ENCODE assay signal across 23 cellular contexts in genomic region chr3:191721390-191721801, GRCh38.
DNase-seq lines count a peak whose midpoint lies in the region; ATAC-seq and TF ChIP-seq lines count a peak whose summit lies in the region.
"Had no signal": no experiment of that assay in that cellular context is flagged by ENCODE, and none has a peak within 500 bp of the region (broad histone marks: within the 10 kb centered on the region; RNA-seq: fewer than 3 reads in every experiment).

No MANE protein-coding gene starts in this region.

- POLR2A ChIA-PET in PC-3 (lab: Charles Lee; ENCODE audit: unreplicated experiment): no interaction called here

- H3K4me2 ChIP-seq in PC-3 (ENCODE audit: low read length) (no peak overlapping the region), GM23248 (ENCODE audit: unreplicated experiment) (no peak overlapping the region)
- H3K4me2 ChIP-seq: hepatocyte had no signal

- intact Hi-C loops in left ventricle myocardium inferior (cut with micrococcal nuclease): no loop called here
- intact Hi-C loops in Right ventricle myocardium superior (cut with DNase I): no loop called here
- intact Hi-C loops in PC-3 (cut with micrococcal nuclease): no loop called here
- intact Hi-C loops in stomach (cut with DNase I; ENCODE audit: low total_unique reads): no loop called here

- H4K20me1 ChIP-seq in PC-3 (ENCODE audit: low read length): no peaks in the 10 kb centered on the region
- H4K20me1 ChIP-seq in GM23248 (ENCODE audit: insufficient read depth): no peaks in the 10 kb centered on the region

- H3K4me3 ChIP-seq in left ventricle myocardium inferior (no peak overlapping the region), PC-3 (ENCODE audit: low read length) (no peak overlapping the region), GM23248 (no peak overlapping the region), stomach (no peak overlapping the region)
- H3K4me3 ChIP-seq: adrenal gland, dorsolateral prefrontal cortex, gastroesophageal sphincter, GM12878, hepatocyte, right atrium auricular region had no signal

- no peak overlapping the region for H2AFZ ChIP-seq in PC-3 (ENCODE audit: low read length)
- H2AFZ ChIP-seq in GM23248: no peak overlapping the region
- H2AFZ ChIP-seq: hepatocyte, parathyroid adenoma had no signal

- 8 to 12% methylated on average over 4 of the region's 4 CpGs for WGBS in GM23248 (ENCODE audit: low coverage in 1 of 2, low lambda C conversion rate in 2 of 2, missing lambda C conversion rate in 2 of 2), 2 experiments
- WGBS in stomach, 5 donors: 44 to 52% (median 51%) methylated on average over 4 of the region's 4 CpGs

- DNase-seq in left ventricle myocardium inferior (no peak), Right ventricle myocardium superior (no peak), RPMI7951 (ENCODE audit: low read depth) (peak; percentile 13), lung microvascular endothelial cell (ENCODE audit: low read depth in 2 of 2) (peak; percentile 14 to 59), PC-3 (no peak), GM23248 (no peak), stomach (no peak)
- DNase-seq: ACHN; activated CD4-positive, alpha-beta memory T cell treated with anti-CD3 and anti-CD28 coated beads for 36 hours; activated CD4-positive, CD25-positive, alpha-beta regulatory T cell treated with anti-CD3 and anti-CD28 coated beads, Interleukin-2, amount 50 U/mL, for 72 hours; activated naive CD4-positive, alpha-beta T cell treated with anti-CD3 and anti-CD28 coated beads for 36 hours; cerebellar nuclear complex; dorsolateral prefrontal cortex; NCI-H1436; SHP77; small intestine; stimulated activated naive CD4-positive, alpha-beta T cell had no signal

- H3F3A ChIP-seq in PC-3 (ENCODE audit: low read length, unreplicated experiment): no peaks in the 10 kb centered on the region
- H3F3A ChIP-seq in GM23248 (ENCODE audit: insufficient read depth): no peaks in the 10 kb centered on the region

- no peak overlapping the region for H3K9ac ChIP-seq in PC-3 (ENCODE audit: low read length)
- no peak overlapping the region for H3K9ac ChIP-seq in GM23248
- H3K9ac ChIP-seq: parathyroid adenoma had no signal

- H3K4me1 ChIP-seq in left ventricle myocardium inferior: peaks cover 15% of the 10 kb centered on the region
- no peaks in the 10 kb centered on the region for H3K4me1 ChIP-seq in PC-3 (ENCODE audit: insufficient read depth, low read length)
- no peaks in the 10 kb centered on the region for H3K4me1 ChIP-seq in GM23248 (ENCODE audit: insufficient read depth)
- H3K4me1 ChIP-seq in stomach: no peaks in the 10 kb centered on the region
- H3K4me1 ChIP-seq: gastroesophageal sphincter, parathyroid adenoma had no signal

- no peaks in the 10 kb centered on the region for H3K36me3 ChIP-seq in left ventricle myocardium inferior
- no peaks in the 10 kb centered on the region for H3K36me3 ChIP-seq in PC-3 (ENCODE audit: low read depth, low read length)
- no peaks in the 10 kb centered on the region for H3K36me3 ChIP-seq in GM23248 (ENCODE audit: low read depth)
- no peaks in the 10 kb centered on the region for H3K36me3 ChIP-seq in stomach
- H3K36me3 ChIP-seq: adrenal gland, gastroesophageal sphincter, right atrium auricular region had no signal

- H3K9me2 ChIP-seq in PC-3 (replicated peaks; ENCODE audit: low read length): no peaks in the 10 kb centered on the region
- no peaks in the 10 kb centered on the region for H3K9me2 ChIP-seq in GM23248 (ENCODE audit: insufficient read depth)

- H3K27ac ChIP-seq in left ventricle myocardium inferior (replicated peaks) (peak overlapping the region; percentile 54), PC-3 (ENCODE audit: low read length) (no peak overlapping the region), GM23248 (no peak overlapping the region), stomach (no peak overlapping the region)
- H3K27ac ChIP-seq: adrenal gland, dorsolateral prefrontal cortex, gastroesophageal sphincter, hepatocyte, parathyroid adenoma, right atrium auricular region had no signal

- no peaks in the 10 kb centered on the region for H3K79me2 ChIP-seq in PC-3 (ENCODE audit: low read length)
- no peaks in the 10 kb centered on the region for H3K79me2 ChIP-seq in GM23248 (ENCODE audit: insufficient read depth)
- H3K79me2 ChIP-seq: hepatocyte, parathyroid adenoma had no signal

- TF ChIP-seq CTCF in left ventricle myocardium inferior (IDR thresholded peaks at IDR 0.05; ENCODE audit: borderline replicate concordance) (no peak), PC-3 (conservative IDR thresholded peaks at IDR 0.05; ENCODE audit: low read depth, low read length) (no peak), stomach (IDR thresholded peaks at IDR 0.05) (no peak)

- no peaks in the 10 kb centered on the region for H3K27me3 ChIP-seq in left ventricle myocardium inferior (ENCODE audit: low read depth)
- no peaks in the 10 kb centered on the region for H3K27me3 ChIP-seq in PC-3 (ENCODE audit: low read length)
- no peaks in the 10 kb centered on the region for H3K27me3 ChIP-seq in GM23248 (replicated peaks; ENCODE audit: insufficient read depth)
- no peaks in the 10 kb centered on the region for H3K27me3 ChIP-seq in stomach
- H3K27me3 ChIP-seq: adrenal gland, dorsolateral prefrontal cortex, gastroesophageal sphincter, hepatocyte, right atrium auricular region had no signal

- TF ChIP-seq EP300 in stomach (IDR thresholded peaks at IDR 0.05): no peak

- ATAC-seq in Right ventricle myocardium superior (ENCODE audit: poor library complexity) (no peak), PC-3 (no peak)
- ATAC-seq: gastroesophageal sphincter, GM12878 had no signal

- no peak for TF ChIP-seq POLR2A in stomach (IDR thresholded peaks at IDR 0.05)

- CTCF ChIA-PET in PC-3 (lab: Charles Lee): no interaction called here

- H3K9me3 ChIP-seq in left ventricle myocardium inferior (replicated peaks) (no peaks in the 10 kb centered on the region), PC-3 (ENCODE audit: low read length) (no peaks in the 10 kb centered on the region), GM23248 (ENCODE audit: low read depth) (no peaks in the 10 kb centered on the region), stomach (no peaks in the 10 kb centered on the region)
- H3K9me3 ChIP-seq: gastroesophageal sphincter, right atrium auricular region had no signal

- in situ Hi-C loops in GM23248 (cut with MboI): no loop called here

- BruUV-seq in PC-3 (replicated peaks; lab: Mats Ljungman, UMichigan): no TSS peak

Comparison
In these comparisons a context has a peak if more than half of its experiments do, and no peak if none do; other contexts are left out.
1. DNase-seq: peak in RPMI7951 (single experiment) and lung microvascular endothelial cell (2 of 2); none in left ventricle myocardium inferior (single experiment), Right ventricle myocardium superior (single experiment), PC-3 (single experiment), GM23248 (single experiment) and stomach (single experiment).